15 cellular contexts compared by ENCODE assay signal in the genomic region with DNA sequence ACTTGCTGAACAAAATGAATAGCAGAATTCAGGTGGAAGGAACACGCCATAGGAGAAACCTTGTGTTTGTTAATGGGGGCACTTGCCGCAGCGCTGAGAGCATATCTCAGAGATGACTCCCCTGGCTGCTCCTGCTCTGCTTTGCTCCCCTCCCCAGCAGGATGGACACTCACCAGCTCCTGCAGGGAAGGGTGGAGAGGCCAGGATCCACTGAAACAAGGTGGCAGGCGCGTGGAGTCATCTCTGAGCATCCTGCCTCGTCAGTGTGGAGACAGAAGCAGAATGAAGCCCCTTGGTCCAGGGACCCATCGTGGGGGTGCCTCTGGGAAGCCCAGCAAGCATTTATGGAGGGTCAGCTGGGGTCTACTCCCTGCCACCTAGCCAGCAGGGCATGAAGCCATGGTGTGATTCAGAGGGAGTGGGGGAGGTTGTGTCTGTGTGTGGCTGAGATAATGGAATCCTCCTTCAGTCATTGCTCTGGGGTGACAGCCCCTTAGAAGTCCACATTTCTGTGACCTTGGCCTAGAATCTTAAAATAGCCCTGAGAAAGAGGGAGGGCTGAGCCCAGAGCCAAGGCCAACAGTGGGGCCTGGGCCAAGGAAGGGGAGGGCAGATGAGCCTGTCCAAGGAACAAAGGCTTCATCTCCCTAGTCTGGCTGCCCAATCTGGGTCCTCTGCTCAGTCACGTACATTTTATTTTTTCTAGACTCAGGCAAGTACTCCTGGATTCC.
A peak's percentile ranks its signal among the peaks of the same experiment; 100 is the strongest.
DNase-seq lines count a peak whose midpoint lies in the region; ATAC-seq and TF ChIP-seq lines count a peak whose summit lies in the region.
"Had no signal": no experiment of that assay in that cellular context is flagged by ENCODE, and none has a peak within 500 bp of the region (broad histone marks: within the 10 kb centered on the region; RNA-seq: fewer than 3 reads in every experiment).

No MANE protein-coding gene starts in this region.

- ATAC-seq in GM19328 (IDR thresholded peaks at IDR 0.05; ENCODE audit: unreplicated experiment) (no peak), HG03354 (IDR thresholded peaks at IDR 0.05; ENCODE audit: poor library complexity, severe bottlenecking, unreplicated experiment) (no peak)

- H3K4me3 Mint-ChIP-seq in brain = no peak overlapping the region
- no peak overlapping the region for H3K4me3 Mint-ChIP-seq in Caco-2 (ENCODE audit: unreplicated experiment)
- H3K4me3 Mint-ChIP-seq: activated naive CD4-positive, alpha-beta T cell treated with anti-CD3 and anti-CD28 coated beads, Interleukin-2, amount 50 U/mL, for 24 hours; neural crest cell had no signal

- H3K4me3 ChIP-seq in right atrium auricular region (no peak overlapping the region), ovary (no peak overlapping the region), Caco-2 (ENCODE audit: low read depth, low read length) (no peak overlapping the region)
- H3K4me3 ChIP-seq: hepatocyte had no signal

- H3K4me1 ChIP-seq in right atrium auricular region (peaks cover 0 to 15% of the 10 kb centered on the region in 2 donors), ovary (ENCODE audit: insufficient read depth) (peaks cover 15% of the 10 kb centered on the region), Caco-2 (no peaks in the 10 kb centered on the region)

- DNase-seq in G401 (ENCODE audit: low spot score) (peak; percentile 12), right atrium auricular region (ENCODE audit: low spot score) (no peak), ovary (peak; percentile 78 to 87 (median 82)), Caco-2 (no peak), RPMI8226 (no peak)
- DNase-seq: activated CD4-positive, alpha-beta T cell treated with anti-CD3 and anti-CD28 coated beads for 4 hours; EL; NCI-H146; NCI-H526 had no signal

- WGBS in ovary, 3 donors = 42 to 47% (median 42%) methylated on average over 8 of the region's 8 CpGs

- no peak for TF ChIP-seq CTCF in brain (conservative IDR thresholded peaks at IDR 0.05)
- TF ChIP-seq CTCF in right atrium auricular region (IDR thresholded peaks at IDR 0.05) = no peak
- TF ChIP-seq CTCF in ovary (IDR thresholded peaks at IDR 0.05) = no peak
- no peak for TF ChIP-seq CTCF in Caco-2 (IDR thresholded peaks at IDR 0.05; ENCODE audit: insufficient read depth in 1 of 2, low read depth in 1 of 2, low read length in 1 of 2, severe bottlenecking in 1 of 2, unreplicated experiment in 1 of 2)

- no peak for TF ChIP-seq POLR2A in ovary (IDR thresholded peaks at IDR 0.05)

- CTCF ChIA-PET in Caco-2 (lab: Charles Lee) = no interaction called here

- BruUV-seq in Caco-2 (replicated peaks; lab: Mats Ljungman, UMichigan) = no TSS peak

- H3K9me3 Mint-ChIP-seq in brain (peaks cover 0 to 20% (median 2%) of the 10 kb centered on the region in 5 experiments), Caco-2 (ENCODE audit: unreplicated experiment) (no peaks in the 10 kb centered on the region)
- H3K9me3 Mint-ChIP-seq: activated naive CD4-positive, alpha-beta T cell treated with anti-CD3 and anti-CD28 coated beads, Interleukin-2, amount 50 U/mL, for 24 hours had no signal

- no peak for TF ChIP-seq EP300 in ovary (IDR thresholded peaks at IDR 0.05)

- intact Hi-C loops in ovary (cut with DNase I) (no loop called here), Caco-2 (cut with micrococcal nuclease; ENCODE audit: unreplicated experiment) (no loop called here)

- peak overlapping the region in 4 of 5 experiments; percentile 1 to 47 (median 12) for H3K27ac Mint-ChIP-seq in brain
- H3K27ac Mint-ChIP-seq in Caco-2 (ENCODE audit: unreplicated experiment) = no peak overlapping the region
- H3K27ac Mint-ChIP-seq: activated naive CD4-positive, alpha-beta T cell treated with anti-CD3 and anti-CD28 coated beads, Interleukin-2, amount 50 U/mL, for 24 hours had no signal

- H3K4me1 Mint-ChIP-seq in brain = peaks cover 42% of the 10 kb centered on the region
- no peaks in the 10 kb centered on the region for H3K4me1 Mint-ChIP-seq in Caco-2 (ENCODE audit: low read depth, unreplicated experiment)
- H3K4me1 Mint-ChIP-seq: activated naive CD4-positive, alpha-beta T cell treated with anti-CD3 and anti-CD28 coated beads, Interleukin-2, amount 50 U/mL, for 24 hours had no signal

- H3K36me3 Mint-ChIP-seq in brain (no peaks in the 10 kb centered on the region), Caco-2 (ENCODE audit: insufficient read depth, unreplicated experiment) (no peaks in the 10 kb centered on the region)
- H3K36me3 Mint-ChIP-seq: activated naive CD4-positive, alpha-beta T cell treated with anti-CD3 and anti-CD28 coated beads, Interleukin-2, amount 50 U/mL, for 24 hours had no signal

- POLR2A ChIA-PET in Caco-2 (lab: Charles Lee) = no interaction called here

- H3K27me3 ChIP-seq in right atrium auricular region (no peaks in the 10 kb centered on the region), ovary (no peaks in the 10 kb centered on the region), Caco-2 (replicated peaks; ENCODE audit: control insufficient read depth, insufficient read depth, low read length) (no peaks in the 10 kb centered on the region)
- H3K27me3 ChIP-seq: hepatocyte had no signal

- H3K27me3 Mint-ChIP-seq in brain (peaks cover 41% of the 10 kb centered on the region), Caco-2 (ENCODE audit: insufficient read depth, unreplicated experiment) (peaks cover 15% of the 10 kb centered on the region)

- H3K9me3 ChIP-seq in right atrium auricular region (no peaks in the 10 kb centered on the region), ovary (no peaks in the 10 kb centered on the region), Caco-2 (no peaks in the 10 kb centered on the region)

- in situ Hi-C loops in G401 (cut with HindIII; ENCODE audit: low sequenced_read_pairs) = no loop called here

- H3K27ac ChIP-seq in right atrium auricular region (peak overlapping the region; percentile 26 to 63), ovary (peak overlapping the region in 1 of 2 donors; percentile 59)
- H3K27ac ChIP-seq: hepatocyte had no signal

- H3K36me3 ChIP-seq in right atrium auricular region (no peaks in the 10 kb centered on the region), ovary (no peaks in the 10 kb centered on the region), Caco-2 (ENCODE audit: control insufficient read depth, insufficient read depth, low read length) (no peaks in the 10 kb centered on the region)

Comparison
In these comparisons a context has a peak if more than half of its experiments do, and no peak if none do; other contexts are left out.
1. DNase-seq: peak in G401 (single experiment) and ovary (5 of 5); none in right atrium auricular region (single experiment), Caco-2 (0 of 2) and RPMI8226 (single experiment).